Comparison of ENCODE assay signal across 20 cellular contexts in the genomic region with DNA sequence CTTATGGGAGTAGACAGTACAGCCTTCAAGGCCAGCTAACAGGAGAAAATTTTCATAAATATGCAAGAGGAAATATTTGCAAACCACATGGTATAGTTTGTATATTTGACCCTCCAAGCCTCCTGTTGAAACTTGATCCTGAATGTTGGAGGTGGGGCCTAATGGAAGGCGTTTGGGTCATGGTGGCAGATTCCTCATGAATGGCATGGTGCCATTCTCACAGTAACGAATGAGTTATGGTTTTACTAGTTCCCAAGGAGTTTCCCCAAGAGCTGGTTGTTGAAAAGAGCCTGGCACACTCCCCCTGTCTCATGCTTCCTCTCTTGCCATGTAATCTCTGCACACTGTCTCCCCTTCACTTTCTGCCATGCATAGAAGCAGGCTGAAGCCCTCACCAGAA. TPM values are rescaled to one million over a fixed set of nuclear protein-coding genes. Genes with fewer than 3 reads are reported as not detected.
DNase-seq lines count a peak whose midpoint lies in the region; ATAC-seq and TF ChIP-seq lines count a peak whose summit lies in the region.
"Had no signal": no experiment of that assay in that cellular context is flagged by ENCODE, and none has a peak within 500 bp of the region (broad histone marks: within the 10 kb centered on the region; RNA-seq: fewer than 3 reads in every experiment).

No MANE protein-coding gene starts in this region.

- no peaks in the 10 kb centered on the region for H3K36me3 ChIP-seq in esophagus muscularis mucosa
- H3K36me3 ChIP-seq: ascending aorta, right atrium auricular region had no signal

- TF ChIP-seq CTCF in HFFc6 (IDR thresholded peaks at IDR 0.05) = no peak
- TF ChIP-seq CTCF in fibroblast of the aortic adventitia (IDR thresholded peaks at IDR 0.05; ENCODE audit: insufficient read depth, low read length) = no peak
- no peak for TF ChIP-seq CTCF in esophagus muscularis mucosa (IDR thresholded peaks at IDR 0.05)

- WGBS in esophagus muscularis mucosa = 33% methylated on average over 2 of the region's 2 CpGs

- peak overlapping the region; percentile 61 for H3K27ac Mint-ChIP-seq in HFFc6
- H3K27ac Mint-ChIP-seq in activated CD8-positive, alpha-beta T cell treated with anti-CD3 and anti-CD28 coated beads, Interleukin-2, amount 10 ng/mL, durations not matched to agents 7 days and 5 days = no peak overlapping the region
- H3K27ac Mint-ChIP-seq: activated T-helper 17 cell treated with anti-CD3 and anti-CD28 coated beads, Interleukin-2, amount 50 U/mL, for 72 hours; B cell; stimulated activated effector memory CD8-positive, alpha-beta T cell treated with anti-CD3 and anti-CD28 coated beads, Interleukin-12 subunit alpha, Interleukin-12 subunit beta, amount 100 ng/mL, for 72 hours had no signal

- CTCF ChIA-PET in activated CD8-positive, alpha-beta T cell treated with anti-CD3 and anti-CD28 coated beads, Interleukin-2, amount 10 ng/mL, durations not matched to agents 7 days and 5 days (lab: Charles Lee) = interaction anchor here (1.6 kb wide), 2 partner anchors 72 to 76 kb away, joined by 5 to 6 read pairs; a partner anchor contains a TSS

- H3K4me3 Mint-ChIP-seq in HFFc6 = 0 out of 2 replicates have a peak overlapping the region, but pooled peaks have one; percentile 7
- H3K4me3 Mint-ChIP-seq in activated CD8-positive, alpha-beta T cell treated with anti-CD3 and anti-CD28 coated beads, Interleukin-2, amount 10 ng/mL, durations not matched to agents 7 days and 5 days = no peak overlapping the region
- H3K4me3 Mint-ChIP-seq: activated T-helper 17 cell treated with anti-CD3 and anti-CD28 coated beads, Interleukin-2, amount 50 U/mL, for 72 hours; B cell; stimulated activated effector memory CD8-positive, alpha-beta T cell treated with anti-CD3 and anti-CD28 coated beads, Interleukin-12 subunit alpha, Interleukin-12 subunit beta, amount 100 ng/mL, for 72 hours had no signal

- POLR2A ChIA-PET in activated CD8-positive, alpha-beta T cell treated with anti-CD3 and anti-CD28 coated beads, Interleukin-2, amount 10 ng/mL, durations not matched to agents 7 days and 5 days (lab: Charles Lee) = no interaction called here

- H3K4me1 Mint-ChIP-seq in HFFc6 (ENCODE audit: low read depth) = peaks cover 25% of the 10 kb centered on the region
- H3K4me1 Mint-ChIP-seq in activated CD8-positive, alpha-beta T cell treated with anti-CD3 and anti-CD28 coated beads, Interleukin-2, amount 10 ng/mL, durations not matched to agents 7 days and 5 days (ENCODE audit: low read depth) = peaks cover 10% of the 10 kb centered on the region

- H3K9me3 ChIP-seq in esophagus muscularis mucosa = no peaks in the 10 kb centered on the region
- H3K9me3 ChIP-seq: ascending aorta, right atrium auricular region had no signal

- in situ Hi-C loops in Caki2 (cut with HindIII; ENCODE audit: low pct_unique_long_range_greater_than_20kb, low sequenced_read_pairs) (no loop called here), SK-MEL-5 (cut with HindIII; ENCODE audit: low pct_unique_long_range_greater_than_20kb, low sequenced_read_pairs) (no loop called here)

- no peak for TF ChIP-seq EP300 in esophagus muscularis mucosa (IDR thresholded peaks at IDR 0.05)

- peaks cover 7 to 43% (median 34%) of the 10 kb centered on the region in 4 donors for H3K4me1 ChIP-seq in esophagus muscularis mucosa

- H3K27me3 ChIP-seq in esophagus muscularis mucosa = no peaks in the 10 kb centered on the region
- H3K27me3 ChIP-seq: ascending aorta, right atrium auricular region had no signal

- H3K4me3 ChIP-seq in fibroblast of the aortic adventitia (ENCODE audit: low read depth, low read length) (no peak overlapping the region), esophagus muscularis mucosa (no peak overlapping the region)
- H3K4me3 ChIP-seq: ascending aorta, GM12878, right atrium auricular region had no signal

- no peak for ATAC-seq in activated CD8-positive, alpha-beta T cell treated with anti-CD3 and anti-CD28 coated beads, Interleukin-2, amount 10 ng/mL, durations not matched to agents 7 days and 5 days
- ATAC-seq: activated T-helper 17 cell treated with anti-CD3 and anti-CD28 coated beads, Interleukin-2, amount 50 U/mL, for 72 hours; GM12878; stimulated activated effector memory CD8-positive, alpha-beta T cell treated with anti-CD3 and anti-CD28 coated beads, Interleukin-12 subunit alpha, Interleukin-12 subunit beta, amount 100 ng/mL, for 72 hours had no signal

- peaks cover 4% of the 10 kb centered on the region; the same call in 1 of the 2 replicates for H3K36me3 Mint-ChIP-seq in HFFc6 (ENCODE audit: low read depth)
- H3K36me3 Mint-ChIP-seq in activated CD8-positive, alpha-beta T cell treated with anti-CD3 and anti-CD28 coated beads, Interleukin-2, amount 10 ng/mL, durations not matched to agents 7 days and 5 days (ENCODE audit: low read depth) = peaks cover 3% of the 10 kb centered on the region

- no peak for TF ChIP-seq POLR2A in esophagus muscularis mucosa (IDR thresholded peaks at IDR 0.05; ENCODE audit: low read depth)

- H3K9me3 Mint-ChIP-seq in HFFc6 = no peaks in the 10 kb centered on the region
- no peaks in the 10 kb centered on the region for H3K9me3 Mint-ChIP-seq in activated CD8-positive, alpha-beta T cell treated with anti-CD3 and anti-CD28 coated beads, Interleukin-2, amount 10 ng/mL, durations not matched to agents 7 days and 5 days (ENCODE audit: insufficient read depth)
- H3K9me3 Mint-ChIP-seq: activated T-helper 17 cell treated with anti-CD3 and anti-CD28 coated beads, Interleukin-2, amount 50 U/mL, for 72 hours; stimulated activated effector memory CD8-positive, alpha-beta T cell treated with anti-CD3 and anti-CD28 coated beads, Interleukin-12 subunit alpha, Interleukin-12 subunit beta, amount 100 ng/mL, for 72 hours had no signal

- no peak overlapping the region for H3K27ac ChIP-seq in esophagus muscularis mucosa (replicated peaks in 1 of 4)
- H3K27ac ChIP-seq: ascending aorta, right atrium auricular region had no signal

- no peaks in the 10 kb centered on the region; the same call in 1 of the 2 replicates for H3K27me3 Mint-ChIP-seq in HFFc6 (ENCODE audit: insufficient read depth)
- peaks cover 16% of the 10 kb centered on the region for H3K27me3 Mint-ChIP-seq in activated CD8-positive, alpha-beta T cell treated with anti-CD3 and anti-CD28 coated beads, Interleukin-2, amount 10 ng/mL, durations not matched to agents 7 days and 5 days (ENCODE audit: low read depth)
- H3K27me3 Mint-ChIP-seq: activated T-helper 17 cell treated with anti-CD3 and anti-CD28 coated beads, Interleukin-2, amount 50 U/mL, for 72 hours; B cell had no signal

- DNase-seq in Caki2 (ENCODE audit: low read depth) (peak; percentile 68), HFFc6 (peak; percentile 74), SK-MEL-5 (ENCODE audit: low read depth, low spot score) (peak; percentile 47), fibroblast of the aortic adventitia (ENCODE audit: low read depth) (peak; percentile 37), retina (no peak), esophagus muscularis mucosa (ENCODE audit: extremely low spot score) (no peak), superior temporal gyrus (ENCODE audit: extremely low spot score) (no peak)
- no peak for DNase-seq in activated CD8-positive, alpha-beta T cell treated with anti-CD3 and anti-CD28 coated beads, Interleukin-2, amount 10 ng/mL, durations not matched to agents 7 days and 5 days
- DNase-seq: activated CD4-positive, alpha-beta T cell treated with anti-CD3 and anti-CD28 coated beads, Interleukin-2, amount 50 U/mL, for 1 hour; DMS53; effector CD4-positive, alpha-beta T cell; MM.1S; RPMI8226; stimulated activated CD4-positive, alpha-beta T cell treated with anti-CD3 and anti-CD28 coated beads, Interleukin-4, amount 100 ng/mL, for 24 hours had no signal

- intact Hi-C loops in esophagus muscularis mucosa (cut with DNase I) = no loop called here

RNA-seq across cellular contexts. Expression of a gene that starts 3.3 kb away (rescaled TPM):
- 87.2 and 87.5 TPM in 2 replicates for total RNA-seq in Caki2 (2014; rRNA removed; shearing (Covaris generic); ENCODE audit: low replicate concordance)
- 10 to 100 TPM; 58.2 to 70.8 (median 67.1) TPM for total RNA-seq in HFFc6 (2021; fragmentation: NEBNext Ultra II Directional; extraction: Animal tissue kit (Norgen Biotek cat#: 25700))
- total RNA-seq in SK-MEL-5 (2014; rRNA removed; shearing (Covaris generic)) = 348 and 356 TPM in 2 replicates
- 181 and 233 TPM in 2 replicates for polyA plus RNA-seq in SK-MEL-5 (2015; cell fraction: cytosol; rRNA removed)
- polyA plus RNA-seq in SK-MEL-5 (2015; cell fraction: nucleus; rRNA removed) = 83.7 and 135 TPM in 2 replicates
- 81.2 and 113 TPM in 2 replicates for total RNA-seq in fibroblast of the aortic adventitia (ENCODE audit: low replicate concordance)
- total RNA-seq in activated CD8-positive, alpha-beta T cell treated with anti-CD3 and anti-CD28 coated beads, Interleukin-2, amount 10 ng/mL, durations not matched to agents 7 days and 5 days = 10 to 100 TPM; 31.8 to 36.3 TPM
- 100 to 1,000 TPM in 3 of 4 donors, 10 to 100 TPM in 1; 81.4 to 135 (median 106) TPM for total RNA-seq in esophagus muscularis mucosa

RNA-seq across cellular contexts. Expression of a gene that starts 42.9 kb away (rescaled TPM):
- total RNA-seq in Caki2 (2014; rRNA removed; shearing (Covaris generic); ENCODE audit: low replicate concordance) = 32.5 and 86.3 TPM in 2 replicates
- 10 to 100 TPM; 52.9 to 64.0 (median 59.6) TPM for total RNA-seq in HFFc6 (2021; fragmentation: NEBNext Ultra II Directional; extraction: Animal tissue kit (Norgen Biotek cat#: 25700))
- 158 and 162 TPM in 2 replicates for total RNA-seq in SK-MEL-5 (2014; rRNA removed; shearing (Covaris generic))
- 97.0 and 158 TPM in 2 replicates for polyA plus RNA-seq in SK-MEL-5 (2015; cell fraction: cytosol; rRNA removed)
- 193 and 224 TPM in 2 replicates for polyA plus RNA-seq in SK-MEL-5 (2015; cell fraction: nucleus; rRNA removed)
- total RNA-seq in fibroblast of the aortic adventitia (ENCODE audit: low replicate concordance) (54.2 and 80.3 TPM in 2 replicates), esophagus muscularis mucosa (10 to 100 TPM; 49.0 to 90.1 (median 70.3) TPM)
- total RNA-seq in activated CD8-positive, alpha-beta T cell treated with anti-CD3 and anti-CD28 coated beads, Interleukin-2, amount 10 ng/mL, durations not matched to agents 7 days and 5 days = 100 to 1,000 TPM; 103 to 104 TPM

RNA-seq across cellular contexts. Expression of a gene that starts 45.2 kb away (rescaled TPM):
- 12.3 and 21.5 TPM in 2 replicates for total RNA-seq in Caki2 (2014; rRNA removed; shearing (Covaris generic); ENCODE audit: low replicate concordance)
- 1 to 10 TPM; 2.2 to 4.4 (median 3.8) TPM for total RNA-seq in HFFc6 (2021; fragmentation: NEBNext Ultra II Directional; extraction: Animal tissue kit (Norgen Biotek cat#: 25700))
- total RNA-seq in SK-MEL-5 (2014; rRNA removed; shearing (Covaris generic)) = 13.9 and 14.5 TPM in 2 replicates
- 9.9 and 14.1 TPM in 2 replicates for polyA plus RNA-seq in SK-MEL-5 (2015; cell fraction: cytosol; rRNA removed)
- 30.9 and 46.1 TPM in 2 replicates for polyA plus RNA-seq in SK-MEL-5 (2015; cell fraction: nucleus; rRNA removed)
- total RNA-seq in fibroblast of the aortic adventitia (ENCODE audit: low replicate concordance) = 2.2 and 10.4 TPM in 2 replicates
- 10 to 100 TPM in 1 of 2 experiments, 1 to 10 TPM in 1; 7.7 to 10.3 TPM for total RNA-seq in activated CD8-positive, alpha-beta T cell treated with anti-CD3 and anti-CD28 coated beads, Interleukin-2, amount 10 ng/mL, durations not matched to agents 7 days and 5 days
- 1 to 10 TPM in 3 of 4 donors, under 1 TPM in 1; 0.42 to 1.6 (median 1.4) TPM for total RNA-seq in esophagus muscularis mucosa
- total RNA-seq: ascending aorta had no signal

Comparison
In these comparisons a context has a peak if more than half of its experiments do, and no peak if none do; other contexts are left out.
1. DNase-seq: peak in Caki2 (single experiment), HFFc6 (single experiment), SK-MEL-5 (single experiment) and fibroblast of the aortic adventitia (single experiment); none in retina (single experiment), activated CD8-positive, alpha-beta T cell treated with anti-CD3 and anti-CD28 coated beads, Interleukin-2, amount 10 ng/mL, durations not matched to agents 7 days and 5 days (single experiment), esophagus muscularis mucosa (single experiment) and superior temporal gyrus (single experiment).